14 cellular contexts compared by ENCODE assay signal in genomic region chr4:107755841-107756356, GRCh38. TPM values are rescaled to one million over a fixed set of nuclear protein-coding genes. Genes with fewer than 3 reads are reported as not detected.
DNase-seq lines count a peak whose midpoint lies in the region; ATAC-seq and TF ChIP-seq lines count a peak whose summit lies in the region.
"Had no signal": no experiment of that assay in that cellular context is flagged by ENCODE, and none has a peak within 500 bp of the region (broad histone marks: within the 10 kb centered on the region; RNA-seq: fewer than 3 reads in every experiment).

No MANE protein-coding gene starts in this region.

- no peaks in the 10 kb centered on the region for H3K79me2 ChIP-seq in KMS-11 (ENCODE audit: insufficient read depth, low read depth)

- no peaks in the 10 kb centered on the region for H3K36me3 ChIP-seq in KMS-11 (ENCODE audit: insufficient read depth)
- H3K36me3 ChIP-seq: brain microvascular endothelial cell, neutrophil, SJCRH30, suprapubic skin had no signal

- H3K4me3 Mint-ChIP-seq in dendritic cell treated with granulocyte-macrophage colony-stimulating factor and Interleukin-4, amounts not matched to agents 40 ng/mL and 50 ng/mL, for 4 days: peak overlapping the region; percentile 33
- H3K4me3 Mint-ChIP-seq in naive B cell: peak overlapping the region in 1 of 8 donors; percentile 48
- H3K4me3 Mint-ChIP-seq: activated naive CD4-positive, alpha-beta T cell treated with anti-CD3 and anti-CD28 coated beads for 36 hours had no signal

- no peaks in the 10 kb centered on the region for H3K36me3 Mint-ChIP-seq in dendritic cell treated with granulocyte-macrophage colony-stimulating factor and Interleukin-4, amounts not matched to agents 40 ng/mL and 50 ng/mL, for 4 days (ENCODE audit: low read depth)
- no peaks in the 10 kb centered on the region for H3K36me3 Mint-ChIP-seq in naive B cell

- H4K20me1 ChIP-seq in KMS-11 (ENCODE audit: insufficient read depth): no peaks in the 10 kb centered on the region

- H3K27ac ChIP-seq in KMS-11: peak overlapping the region; percentile 90
- H3K27ac ChIP-seq: brain microvascular endothelial cell, neutrophil, SJCRH30, suprapubic skin had no signal

- ATAC-seq in naive B cell (ENCODE audit: low read depth in 2 of 2): peak in 1 of 2 donors; percentile 23
- ATAC-seq in Right ventricle myocardium inferior: no peak
- no peak for ATAC-seq in HG02623 (IDR thresholded peaks at IDR 0.05; ENCODE audit: unreplicated experiment)
- ATAC-seq: right cardiac atrium had no signal

- H2AFZ ChIP-seq in KMS-11 (ENCODE audit: low read depth): peak overlapping the region; percentile 57

- DNase-seq in GM04503 (ENCODE audit: low read depth) (peak; percentile 27), naive B cell (no peak), Right ventricle myocardium inferior (ENCODE audit: missing footprints) (no peak), COLO829 (ENCODE audit: low spot score) (no peak)
- DNase-seq in stimulated activated CD4-positive, alpha-beta T cell treated with anti-CD3 and anti-CD28 coated beads, Interleukin-4, amount 100 ng/mL, for 24 hours: no peak
- DNase-seq: activated naive CD4-positive, alpha-beta T cell treated with anti-CD3 and anti-CD28 coated beads for 36 hours; brain microvascular endothelial cell; right cardiac atrium; SJCRH30 had no signal

- TF ChIP-seq CTCF in KMS-11 (conservative IDR thresholded peaks at IDR 0.05; ENCODE audit: low read depth, low read length): no peak

- H3K27me3 Mint-ChIP-seq in dendritic cell treated with granulocyte-macrophage colony-stimulating factor and Interleukin-4, amounts not matched to agents 40 ng/mL and 50 ng/mL, for 4 days: peaks cover 3% of the 10 kb centered on the region
- peaks cover under 1 to 11% (median 4%) of the 10 kb centered on the region in 3 donors for H3K27me3 Mint-ChIP-seq in naive B cell

- H3K9me3 Mint-ChIP-seq in dendritic cell treated with granulocyte-macrophage colony-stimulating factor and Interleukin-4, amounts not matched to agents 40 ng/mL and 50 ng/mL, for 4 days: no peaks in the 10 kb centered on the region
- no peaks in the 10 kb centered on the region for H3K9me3 Mint-ChIP-seq in naive B cell
- H3K9me3 Mint-ChIP-seq: activated naive CD4-positive, alpha-beta T cell treated with anti-CD3 and anti-CD28 coated beads for 36 hours had no signal

- H3K4me3 ChIP-seq in KMS-11 (IDR thresholded peaks at IDR 0.05; ENCODE audit: insufficient read depth, low read depth, low read length): no peak overlapping the region
- H3K4me3 ChIP-seq: SJCRH30, suprapubic skin had no signal

- no peaks in the 10 kb centered on the region for H3K27me3 ChIP-seq in KMS-11 (ENCODE audit: insufficient read depth, low read depth)
- H3K27me3 ChIP-seq: brain microvascular endothelial cell, SJCRH30, suprapubic skin had no signal

- peaks cover 45% of the 10 kb centered on the region for H3K4me1 ChIP-seq in KMS-11 (ENCODE audit: low read depth, poor library complexity, severe bottlenecking)
- H3K4me1 ChIP-seq: SJCRH30, suprapubic skin had no signal

- peak overlapping the region; percentile 27; the same call in 1 of the 2 replicates for H3K9ac ChIP-seq in KMS-11

- intact Hi-C loops in dendritic cell treated with granulocyte-macrophage colony-stimulating factor and Interleukin-4, amounts not matched to agents 40 ng/mL and 50 ng/mL, for 4 days (cut with micrococcal nuclease): loop anchor here (5.0 kb wide), 2 partner anchors 61 to 81 kb away; no protein-coding TSS in a partner anchor
- intact Hi-C loops in Right ventricle myocardium inferior (cut with DNase I): no loop called here

- peaks cover 27% of the 10 kb centered on the region for H3K4me1 Mint-ChIP-seq in dendritic cell treated with granulocyte-macrophage colony-stimulating factor and Interleukin-4, amounts not matched to agents 40 ng/mL and 50 ng/mL, for 4 days (ENCODE audit: low read depth)
- peaks cover 6 to 9% (median 8%) of the 10 kb centered on the region in 3 donors for H3K4me1 Mint-ChIP-seq in naive B cell

- peak overlapping the region; percentile 65 for H3K4me2 ChIP-seq in KMS-11

- H3K27ac Mint-ChIP-seq in dendritic cell treated with granulocyte-macrophage colony-stimulating factor and Interleukin-4, amounts not matched to agents 40 ng/mL and 50 ng/mL, for 4 days: peak overlapping the region; percentile 83
- peak overlapping the region in 4 of 6 donors; percentile 15 to 51 (median 31) for H3K27ac Mint-ChIP-seq in naive B cell
- H3K27ac Mint-ChIP-seq: activated naive CD4-positive, alpha-beta T cell treated with anti-CD3 and anti-CD28 coated beads for 36 hours had no signal

RNA-seq across cellular contexts. Expression of gene PAPSS1, which starts 35.9 kb away (rescaled TPM):
- 10 to 100 TPM; 27.4 to 54.5 (median 33.6) TPM for polyA plus RNA-seq in naive B cell (ENCODE audit: low read depth in 6 of 6)
- 10.0 TPM for total RNA-seq in Right ventricle myocardium inferior
